20 cellular contexts compared by ENCODE assay signal in the genomic region with DNA sequence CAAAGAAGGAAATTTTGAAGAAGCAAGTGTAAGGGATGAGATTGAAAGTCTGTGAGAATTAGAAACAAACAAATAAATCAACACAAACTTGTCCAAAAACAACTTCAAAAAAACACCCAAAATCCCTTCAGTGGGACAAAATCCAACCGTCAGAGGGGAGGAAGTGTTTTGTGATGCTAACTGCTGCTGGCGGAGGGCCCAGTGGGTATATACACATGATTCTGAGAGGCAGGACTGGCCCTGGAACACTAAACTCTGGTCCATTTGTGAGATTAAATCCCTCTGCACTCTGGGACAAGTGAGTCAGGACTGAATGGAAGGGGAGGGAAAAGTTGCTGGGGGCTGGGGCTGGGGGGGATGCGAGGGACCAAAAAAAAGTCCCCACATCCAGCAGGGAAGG.
DNase-seq lines count a peak whose midpoint lies in the region; TF ChIP-seq lines count a peak whose summit lies in the region.
"Had no signal": no experiment of that assay in that cellular context is flagged by ENCODE, and none has a peak within 500 bp of the region (broad histone marks: within the 10 kb centered on the region; RNA-seq: fewer than 3 reads in every experiment).

No MANE protein-coding gene starts in this region.

- dilution Hi-C loops in mammary epithelial cell (cut with HindIII; ENCODE audit: low sequenced_read_pairs): no loop called here

- no peak overlapping the region for H3K27ac Mint-ChIP-seq in activated CD4-positive, alpha-beta T cell treated with anti-CD3 and anti-CD28 coated beads, Interleukin-2, amount 10 ng/mL, durations not matched to agents 7 days and 5 days
- H3K27ac Mint-ChIP-seq: H9 had no signal

- DNase-seq in breast epithelium (ENCODE audit: low spot score in 2 of 2): no peak
- no peak for DNase-seq in mammary epithelial cell
- DNase-seq in hepatocyte (ENCODE audit: low spot score): peak; percentile 23
- no peak for DNase-seq in transverse colon
- no peak for DNase-seq in activated CD4-positive, alpha-beta T cell treated with anti-CD3 and anti-CD28 coated beads, Interleukin-2, amount 10 ng/mL, durations not matched to agents 7 days and 5 days
- no peak for DNase-seq in HuH-7 (ENCODE audit: low spot score)
- DNase-seq in occipital lobe (lab: John Stamatoyannopoulos, UW): no peak
- DNase-seq: 8988T; activated CD4-positive, alpha-beta T cell treated with anti-CD3 and anti-CD28 coated beads, Interleukin-2, amount 50 U/mL, for 4 hours; activated gamma-delta T cell treated with Interleukin-2 at 50 U/mL for 16 hours; amniotic stem cell; H9; left lung; NCI-H1105; NCI-H526; SHP77 treated with DMSO at 0.1 percent for 48 hours; stimulated activated naive CD4-positive, alpha-beta T cell had no signal

- H3K4me2 ChIP-seq in mammary epithelial cell (ENCODE audit: insufficient read depth, low read depth, low read length) (no peak overlapping the region), hepatocyte (no peak overlapping the region)

- intact Hi-C loops in breast epithelium (cut with DNase I; ENCODE audit: low total_unique reads): no loop called here
- intact Hi-C loops in mammary epithelial cell (cut with micrococcal nuclease): loop anchor here (2.0 kb wide), 1 partner anchor 145 kb away; no protein-coding TSS in a partner anchor
- intact Hi-C loops in transverse colon (cut with DNase I; ENCODE audit: low total_unique reads): no loop called here

- H4K20me1 ChIP-seq in mammary epithelial cell (ENCODE audit: insufficient read depth, low read length) (no peaks in the 10 kb centered on the region), hepatocyte (ENCODE audit: insufficient read depth, poor library complexity, severe bottlenecking) (no peaks in the 10 kb centered on the region)

- H3K9me3 Mint-ChIP-seq in activated CD4-positive, alpha-beta T cell treated with anti-CD3 and anti-CD28 coated beads, Interleukin-2, amount 10 ng/mL, durations not matched to agents 7 days and 5 days: no peaks in the 10 kb centered on the region
- H3K9me3 Mint-ChIP-seq: H9 had no signal

- H3K9me2 ChIP-seq in hepatocyte (replicated peaks; ENCODE audit: insufficient read depth): no peaks in the 10 kb centered on the region

- H3K79me2 ChIP-seq in mammary epithelial cell (ENCODE audit: insufficient read depth, low read length) (no peaks in the 10 kb centered on the region), hepatocyte (peaks cover 6% of the 10 kb centered on the region)

- H3K4me3 ChIP-seq in breast epithelium (no peak overlapping the region), mammary epithelial cell (replicated peaks in 1 of 3; ENCODE audit: insufficient read depth in 1 of 3, low read depth in 2 of 3, low read length in 3 of 3) (no peak overlapping the region), hepatocyte (no peak overlapping the region), transverse colon (no peak overlapping the region)
- H3K4me3 ChIP-seq: left lung had no signal

- CTCF ChIA-PET in mammary epithelial cell (lab: Charles Lee; ENCODE audit: low non-redundant PET): no interaction called here
- CTCF ChIA-PET in activated CD4-positive, alpha-beta T cell treated with anti-CD3 and anti-CD28 coated beads, Interleukin-2, amount 10 ng/mL, durations not matched to agents 7 days and 5 days (lab: Charles Lee): no interaction called here

- H3K4me1 ChIP-seq in breast epithelium: peaks cover 0 to 11% of the 10 kb centered on the region in 2 donors
- H3K4me1 ChIP-seq in mammary epithelial cell (ENCODE audit: insufficient read depth, low read length): peaks cover 33% of the 10 kb centered on the region
- peaks cover 1% of the 10 kb centered on the region for H3K4me1 ChIP-seq in hepatocyte (ENCODE audit: insufficient read depth)
- H3K4me1 ChIP-seq in transverse colon: peaks cover 7 to 56% (median 27%) of the 10 kb centered on the region in 4 donors

- H3K27me3 ChIP-seq in breast epithelium (no peaks in the 10 kb centered on the region), mammary epithelial cell (ENCODE audit: insufficient read depth, low read length) (no peaks in the 10 kb centered on the region), hepatocyte (no peaks in the 10 kb centered on the region), transverse colon (no peaks in the 10 kb centered on the region)
- H3K27me3 ChIP-seq: left lung had no signal

- POLR2A ChIA-PET in activated CD4-positive, alpha-beta T cell treated with anti-CD3 and anti-CD28 coated beads, Interleukin-2, amount 10 ng/mL, durations not matched to agents 7 days and 5 days (lab: Charles Lee): no interaction called here

- peak overlapping the region; percentile 41 to 76 for H3K27ac ChIP-seq in breast epithelium
- H3K27ac ChIP-seq in mammary epithelial cell (ENCODE audit: insufficient read depth, low read depth, low read length): no peak overlapping the region
- H3K27ac ChIP-seq in cingulate gyrus (ENCODE audit: low read depth, low read length): peak overlapping the region; percentile 2
- H3K27ac ChIP-seq in hepatocyte: no peak overlapping the region
- H3K27ac ChIP-seq in transverse colon: peak overlapping the region; percentile 56 to 68 (median 62)
- H3K27ac ChIP-seq: C4-2B, VCaP had no signal

- BruUV-seq in mammary epithelial cell (replicated peaks; lab: Mats Ljungman, UMichigan): no TSS peak

- H3K27me3 Mint-ChIP-seq in activated CD4-positive, alpha-beta T cell treated with anti-CD3 and anti-CD28 coated beads, Interleukin-2, amount 10 ng/mL, durations not matched to agents 7 days and 5 days: peaks cover 15% of the 10 kb centered on the region

- H3K36me3 ChIP-seq in breast epithelium: no peaks in the 10 kb centered on the region
- H3K36me3 ChIP-seq in mammary epithelial cell (ENCODE audit: insufficient read depth, low read length): no peaks in the 10 kb centered on the region
- H3K36me3 ChIP-seq in hepatocyte (replicated peaks; ENCODE audit: insufficient read depth, low read depth): no peaks in the 10 kb centered on the region
- H3K36me3 ChIP-seq in transverse colon: no peaks in the 10 kb centered on the region
- H3K36me3 ChIP-seq: left lung had no signal

- no peak for TF ChIP-seq EP300 in transverse colon (IDR thresholded peaks at IDR 0.05; ENCODE audit: low read depth)

- in situ Hi-C loops in mammary epithelial cell (cut with MboI; ENCODE audit: low sequenced_read_pairs in 2 of 2) (no loop called here), transverse colon (cut with MboI; ENCODE audit: low pct_ligation_motif_present in 1 of 4, low pct_unique_long_range_greater_than_20kb in 1 of 4, low sequenced_read_pairs in 3 of 4) (no loop called here)

- H3K9me3 ChIP-seq in breast epithelium (no peaks in the 10 kb centered on the region), mammary epithelial cell (replicated peaks; ENCODE audit: insufficient read depth, low read length) (no peaks in the 10 kb centered on the region), hepatocyte (ENCODE audit: low read depth) (no peaks in the 10 kb centered on the region), transverse colon (no peaks in the 10 kb centered on the region)
- H3K9me3 ChIP-seq: left lung had no signal

- H3K4me1 Mint-ChIP-seq in activated CD4-positive, alpha-beta T cell treated with anti-CD3 and anti-CD28 coated beads, Interleukin-2, amount 10 ng/mL, durations not matched to agents 7 days and 5 days: no peaks in the 10 kb centered on the region

- no peak overlapping the region for H2AFZ ChIP-seq in mammary epithelial cell (ENCODE audit: low read depth, low read length)
- H2AFZ ChIP-seq in hepatocyte: no peak overlapping the region

- no peak for TF ChIP-seq POLR2A in breast epithelium (IDR thresholded peaks at IDR 0.05)
- no peak for TF ChIP-seq POLR2A in transverse colon (IDR thresholded peaks at IDR 0.05)

- TF ChIP-seq CTCF in breast epithelium (IDR thresholded peaks at IDR 0.05) (no peak), mammary epithelial cell (conservative IDR thresholded peaks at IDR 0.05 in 1 of 2, IDR thresholded peaks at IDR 0.05 in 1 of 2; ENCODE audit: extremely low read depth in 1 of 2, insufficient read depth in 1 of 2, low read depth in 1 of 2, low read length in 2 of 2) (no peak), hepatocyte (IDR thresholded peaks at IDR 0.05; ENCODE audit: poor library complexity) (no peak), transverse colon (IDR thresholded peaks at IDR 0.05) (no peak)

- no peaks in the 10 kb centered on the region for H3K36me3 Mint-ChIP-seq in activated CD4-positive, alpha-beta T cell treated with anti-CD3 and anti-CD28 coated beads, Interleukin-2, amount 10 ng/mL, durations not matched to agents 7 days and 5 days (ENCODE audit: low read depth)

- 100% methylated on average over 2 of the region's 3 CpGs for WGBS in mammary epithelial cell (ENCODE audit: low coverage, missing lambda C conversion rate)
- WGBS in hepatocyte (ENCODE audit: low lambda C conversion rate, missing lambda C conversion rate): 69% methylated on average over 2 of the region's 3 CpGs
- WGBS in transverse colon (ENCODE audit: low coverage in 1 of 2), 2 donors: 39 to 61% methylated on average over 2 to 3 of the region's 3 CpGs

- no peak overlapping the region for H3K4me3 Mint-ChIP-seq in activated CD4-positive, alpha-beta T cell treated with anti-CD3 and anti-CD28 coated beads, Interleukin-2, amount 10 ng/mL, durations not matched to agents 7 days and 5 days
- H3K4me3 Mint-ChIP-seq: H9 had no signal

- H3K9ac ChIP-seq in mammary epithelial cell (ENCODE audit: insufficient read depth, low read length): no peak overlapping the region

Comparison
In these comparisons a context has a peak if more than half of its experiments do, and no peak if none do; other contexts are left out.
1. H3K27ac ChIP-seq: peak in breast epithelium (2 of 2), cingulate gyrus (single experiment) and transverse colon (4 of 4); none in mammary epithelial cell (single experiment) and hepatocyte (single experiment).